7 cellular contexts compared by ENCODE assay signal in the genomic region with DNA sequence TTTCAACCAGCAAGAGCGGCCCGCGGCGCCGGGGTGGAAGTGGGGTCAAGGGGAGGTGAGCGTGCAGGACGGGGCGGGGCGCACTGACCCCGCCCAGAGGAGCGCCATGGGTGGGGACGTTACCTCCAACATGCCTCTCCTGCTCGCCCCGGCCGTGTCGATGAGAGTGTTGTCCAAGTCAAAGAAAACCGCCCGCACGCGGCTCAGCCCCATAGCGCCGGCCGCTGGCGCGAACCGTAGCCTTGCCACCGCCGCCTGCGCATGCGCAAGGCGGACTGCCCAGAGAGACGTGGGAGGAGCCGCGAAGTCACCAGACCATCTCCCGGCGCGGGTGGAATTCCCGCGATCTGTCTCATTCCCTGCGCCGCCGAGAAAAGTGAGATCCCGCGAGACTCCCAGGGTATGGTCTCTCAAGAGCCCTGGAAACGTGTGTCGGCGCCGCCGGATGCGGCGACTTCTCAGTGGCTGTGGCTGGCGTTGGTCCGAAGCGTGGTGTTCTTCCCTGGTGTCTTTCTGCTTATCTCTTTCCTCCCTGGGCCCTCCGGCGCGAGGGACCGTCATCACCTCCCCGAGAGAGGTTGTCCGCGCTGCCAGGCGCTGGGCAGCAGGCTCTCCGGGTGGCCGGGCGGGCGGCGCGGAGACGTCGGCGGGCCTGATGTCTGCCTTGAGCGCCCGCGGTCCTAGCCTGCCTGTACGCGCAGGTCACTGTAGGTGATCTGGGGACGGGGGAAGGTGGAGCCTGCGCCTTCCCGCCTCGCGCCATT.
A peak's percentile ranks its signal among the peaks of the same experiment; 100 is the strongest.
DNase-seq lines count a peak whose midpoint lies in the region; ATAC-seq and TF ChIP-seq lines count a peak whose summit lies in the region.

A gene with protein sequence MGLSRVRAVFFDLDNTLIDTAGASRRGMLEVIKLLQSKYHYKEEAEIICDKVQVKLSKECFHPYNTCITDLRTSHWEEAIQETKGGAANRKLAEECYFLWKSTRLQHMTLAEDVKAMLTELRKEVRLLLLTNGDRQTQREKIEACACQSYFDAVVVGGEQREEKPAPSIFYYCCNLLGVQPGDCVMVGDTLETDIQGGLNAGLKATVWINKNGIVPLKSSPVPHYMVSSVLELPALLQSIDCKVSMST (minus strand): TSS at position 279 of the 764 bp plus-strand sequence. CDS start 66 bp downstream, at position 213.

- ATAC-seq in GM18511 (IDR thresholded peaks at IDR 0.05; ENCODE audit: unreplicated experiment) = peak; percentile 86
- peak; percentile 87 for ATAC-seq in HG03025 (IDR thresholded peaks at IDR 0.05; ENCODE audit: low FRiP score, unreplicated experiment)

- no peak for TF ChIP-seq CTCF in retinal pigment epithelial cell (conservative IDR thresholded peaks at IDR 0.05; ENCODE audit: low read depth, low read length)

- peak within 1 kb of the TSS; percentile 69 for H3K4me3 ChIP-seq in retinal pigment epithelial cell (ENCODE audit: low read length)

- DNase-seq in NCI-H2029 treated with DMSO at 0.1 percent for 48 hours (lab: John Stamatoyannopoulos, UW) (peak; percentile 93), T1000 (lab: John Stamatoyannopoulos, UW) (peak; percentile 95), astrocyte of the hippocampus (ENCODE audit: low read depth, low spot score) (peak; percentile 99), hypothalamus (lab: John Stamatoyannopoulos, UW) (peak; percentile 59 to 95 (median 88)), retinal pigment epithelial cell (ENCODE audit: low read depth) (peak; percentile 90)

Comparison
In these comparisons a context has a peak if more than half of its experiments do, and no peak if none do; other contexts are left out.
1. Peak in every context shown above with its lines: DNase-seq, ATAC-seq and H3K4me3 ChIP-seq.